2 cellular contexts compared by ENCODE assay signal in genomic region chrX:101803451-101803850, GRCh38.
TF ChIP-seq lines count a peak whose summit lies in the region.

No MANE protein-coding gene starts in this region.

TF ChIP-seq in GM23338, 12 proteins besides CTCF, POLR2A, EP300 and RAD21 (continued from another document):
- TF ChIP-seq ZNF462 (CRISPR knock-in tag; IDR thresholded peaks at IDR 0.05) (no peak), REST (IDR thresholded peaks at IDR 0.05; ENCODE audit: unreplicated experiment) (no peak), EZH2 (IDR thresholded peaks at IDR 0.05; ENCODE audit: low read depth, unreplicated experiment) (no peak), NANOG (IDR thresholded peaks at IDR 0.05; ENCODE audit: borderline replicate concordance) (no peak), ZNF331 (CRISPR knock-in tag; IDR thresholded peaks at IDR 0.05; ENCODE audit: low read depth) (no peak), POLR2AphosphoS5 (IDR thresholded peaks at IDR 0.05; ENCODE audit: low read depth) (no peak), JUNB (IDR thresholded peaks at IDR 0.05; ENCODE audit: unreplicated experiment) (no peak), CREB1 (CRISPR knock-in tag; IDR thresholded peaks at IDR 0.05; ENCODE audit: low read depth) (no peak), ETS1 (IDR thresholded peaks at IDR 0.05) (no peak)

TF ChIP-seq in K562, 482 proteins besides CTCF, POLR2A, EP300 and RAD21 (continued from another document):
- TF ChIP-seq GTF3C2 (IDR thresholded peaks at IDR 0.05; ENCODE audit: borderline replicate concordance, extremely low read depth, insufficient read length) (no peak), BCOR (IDR thresholded peaks at IDR 0.05) (no peak), NCOR1 (IDR thresholded peaks at IDR 0.05) (no peak), ZNF780A (CRISPR knock-in tag; IDR thresholded peaks at IDR 0.05) (no peak), CEBPB (tag; IDR thresholded peaks at IDR 0.05) (no peak), ZNF717 (CRISPR knock-in tag; IDR thresholded peaks at IDR 0.05) (no peak), AFF1 (IDR thresholded peaks at IDR 0.05; ENCODE audit: low read depth in 1 of 2, partially characterized antibody in 2 of 2) (no peak)
